17 cellular contexts compared by ENCODE assay signal in genomic region chr13:110164706-110165105, GRCh38.
"Had no signal": no experiment of that assay in that cellular context is flagged by ENCODE, and none has a peak within 500 bp of the region (broad histone marks: within the 10 kb centered on the region; RNA-seq: fewer than 3 reads in every experiment).

No MANE protein-coding gene starts in this region.

- H3K4me1 Mint-ChIP-seq: immature natural killer cell had no signal

- H3K27ac Mint-ChIP-seq: dendritic cell treated with granulocyte-macrophage colony-stimulating factor and Interleukin-4, amounts not matched to agents 40 ng/mL and 50 ng/mL, for 4 days; effector memory CD8-positive, alpha-beta T cell; immature natural killer cell; mesothelial cell of epicardium had no signal

- H3K4me3 Mint-ChIP-seq: dendritic cell treated with granulocyte-macrophage colony-stimulating factor and Interleukin-4, amounts not matched to agents 40 ng/mL and 50 ng/mL, for 4 days; effector memory CD8-positive, alpha-beta T cell; immature natural killer cell; mesothelial cell of epicardium had no signal

- ATAC-seq: effector memory CD8-positive, alpha-beta T cell; foreskin keratinocyte; gastroesophageal sphincter; heart left ventricle; left cardiac atrium; left lung; left ventricle myocardium superior; lower lobe of right lung; mucosa of descending colon had no signal

- H3K9me3 Mint-ChIP-seq: dendritic cell treated with granulocyte-macrophage colony-stimulating factor and Interleukin-4, amounts not matched to agents 40 ng/mL and 50 ng/mL, for 4 days; effector memory CD8-positive, alpha-beta T cell; immature natural killer cell; mesothelial cell of epicardium had no signal

- H3K36me3 Mint-ChIP-seq: immature natural killer cell had no signal

- DNase-seq: colonic mucosa; cortex of kidney; effector CD8-positive, alpha-beta T cell; effector memory CD8-positive, alpha-beta T cell; heart left ventricle; hypothalamus; immature natural killer cell; left cardiac atrium; left lung; left ventricle myocardium superior; lower lobe of right lung; mesenchymal stem cell; mucosa of descending colon had no signal

- H3K27me3 Mint-ChIP-seq: dendritic cell treated with granulocyte-macrophage colony-stimulating factor and Interleukin-4, amounts not matched to agents 40 ng/mL and 50 ng/mL, for 4 days had no signal
